ENCODE assay signal across 18 cellular contexts in the genomic region with DNA sequence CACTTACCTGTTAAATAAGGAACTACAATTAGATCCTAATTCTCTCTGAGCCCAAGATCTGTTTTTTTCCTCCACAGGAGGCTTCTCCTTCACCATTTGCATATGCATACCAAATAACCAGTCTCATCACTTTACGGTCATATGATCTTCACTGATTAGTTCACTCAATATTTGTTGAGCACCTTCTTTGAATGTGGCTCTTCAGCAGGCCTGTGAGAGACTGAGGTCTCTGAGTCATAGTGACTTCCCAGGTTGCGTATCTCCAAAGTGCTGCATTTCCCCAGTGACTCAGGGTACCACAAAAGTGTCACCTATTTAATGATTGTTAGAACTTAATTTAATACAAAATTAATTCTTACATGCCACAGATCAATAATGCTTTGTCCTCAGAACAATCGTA.
DNase-seq lines count a peak whose midpoint lies in the region; ATAC-seq, FAIRE-seq and TF ChIP-seq lines count a peak whose summit lies in the region.
"Had no signal": no experiment of that assay in that cellular context is flagged by ENCODE, and none has a peak within 500 bp of the region (broad histone marks: within the 10 kb centered on the region; RNA-seq: fewer than 3 reads in every experiment).

No MANE protein-coding gene starts in this region.

- WGBS in K562 (ENCODE audit: insufficient coverage, low coverage, missing lambda C conversion rate): 79% methylated on average over 3 of the region's 3 CpGs

- H3K4me1 ChIP-seq in K562 (replicated peaks in 1 of 2; ENCODE audit: control insufficient read depth in 2 of 2, insufficient read depth in 2 of 2, low read length in 2 of 2): peaks cover 5 to 17% of the 10 kb centered on the region in 2 experiments; a peak in 4 of 5 replicates

- no peak overlapping the region for H3K9ac ChIP-seq in K562 (ENCODE audit: insufficient read depth in 1 of 2, low read depth in 2 of 2, low read length in 2 of 2)

- no peak overlapping the region for H3K4me3 ChIP-seq in K562
- H3K4me3 ChIP-seq: hepatocyte, transverse colon had no signal

- TF ChIP-seq CTCF in K562 (IDR thresholded peaks at IDR 0.05 in 2 of 3, conservative IDR thresholded peaks at IDR 0.05 in 1 of 3; ENCODE audit: insufficient read depth in 2 of 3, low read depth in 1 of 3, low read length in 3 of 3) (no peak), GM13977 (IDR thresholded peaks at IDR 0.05; ENCODE audit: extremely low read depth, insufficient read depth, missing control alignments) (no peak)

- H3K36me3 Mint-ChIP-seq in activated T-cell treated with anti-CD3 and anti-CD28 coated beads, Interleukin-2, amount 50 U/mL, for 4 hours (ENCODE audit: insufficient read depth): no peaks in the 10 kb centered on the region
- H3K36me3 Mint-ChIP-seq in natural killer cell treated with Interleukin-12 subunit alpha and Interleukin-12 subunit beta and Interleukin-15 and Interleukin-18, amount 100 ng/mL, for 72 hours: no peaks in the 10 kb centered on the region

- H3K9me3 Mint-ChIP-seq in activated T-cell treated with anti-CD3 and anti-CD28 coated beads, Interleukin-2, amount 50 U/mL, for 4 hours: peaks cover 7% of the 10 kb centered on the region
- H3K9me3 Mint-ChIP-seq in natural killer cell treated with Interleukin-12 subunit alpha and Interleukin-12 subunit beta and Interleukin-15 and Interleukin-18, amount 100 ng/mL, for 72 hours: no peaks in the 10 kb centered on the region
- H3K9me3 Mint-ChIP-seq: nephron had no signal

- POLR2A ChIA-PET in K562 (lab: Yijun Ruan, JAX): no interaction called here

- no peak for DNase-seq in activated T-cell treated with anti-CD3 and anti-CD28 coated beads, Interleukin-2, amount 50 U/mL, for 4 hours
- no peak for DNase-seq in activated T-cell treated with anti-CD3 and anti-CD28 coated beads, Interleukin-2, amount 50 U/mL, for 1 hour
- peak; percentile 69 for DNase-seq in HT1080 (ENCODE audit: low read depth)
- no peak for DNase-seq in K562 (ENCODE audit: extremely low read depth in 1 of 4, low spot score in 3 of 4)
- no peak for DNase-seq in natural killer cell treated with Interleukin-12 subunit alpha and Interleukin-12 subunit beta and Interleukin-15 and Interleukin-18, amount 100 ng/mL, for 72 hours (ENCODE audit: low spot score)
- no peak for DNase-seq in NCI-H69 (lab: John Stamatoyannopoulos, UW)
- no peak for DNase-seq in GM13977 (ENCODE audit: low spot score)
- DNase-seq in stimulated activated CD8-positive, alpha-beta memory T cell treated with anti-CD3 and anti-CD28 coated beads, Interleukin-4, amount 100 ng/mL, for 48 hours: no peak
- DNase-seq: activated T-cell treated with anti-CD3 and anti-CD28 coated beads, Interleukin-2, amount 50 U/mL, for 48 hours; effector CD8-positive, alpha-beta T cell; kidney; NCI-H1417; NCI-H82; stimulated activated naive CD4-positive, alpha-beta T cell; transverse colon had no signal

- CTCF ChIA-PET in K562 (lab: Yijun Ruan, JAX; ENCODE audit: low intra/inter-chr PET ratio): no interaction called here

- no peaks in the 10 kb centered on the region for H3K36me3 ChIP-seq in K562 (ENCODE audit: control insufficient read depth, insufficient read depth, low read length)
- H3K36me3 ChIP-seq: transverse colon had no signal

- peaks cover 25% of the 10 kb centered on the region for H3K4me1 Mint-ChIP-seq in activated T-cell treated with anti-CD3 and anti-CD28 coated beads, Interleukin-2, amount 50 U/mL, for 4 hours (ENCODE audit: low read depth)
- peaks cover 6 to 9% of the 10 kb centered on the region in 2 donors for H3K4me1 Mint-ChIP-seq in natural killer cell treated with Interleukin-12 subunit alpha and Interleukin-12 subunit beta and Interleukin-15 and Interleukin-18, amount 100 ng/mL, for 72 hours (ENCODE audit: low read depth in 2 of 2)

- in situ Hi-C loops in K562 (cut with MboI): no loop called here
- in situ Hi-C loops in GM13977 (cut with MboI; ENCODE audit: low pct_unique_long_range_greater_than_20kb, low sequenced_read_pairs, unreplicated experiment): no loop called here

- H3K27me3 ChIP-seq in K562 (ENCODE audit: control insufficient read depth in 2 of 2, insufficient read depth in 2 of 2, low read length in 2 of 2): no peaks in the 10 kb centered on the region
- H3K27me3 ChIP-seq: hepatocyte, transverse colon had no signal

- no peaks in the 10 kb centered on the region for H3K27me3 Mint-ChIP-seq in activated T-cell treated with anti-CD3 and anti-CD28 coated beads, Interleukin-2, amount 50 U/mL, for 4 hours (ENCODE audit: low read depth)
- H3K27me3 Mint-ChIP-seq in natural killer cell treated with Interleukin-12 subunit alpha and Interleukin-12 subunit beta and Interleukin-15 and Interleukin-18, amount 100 ng/mL, for 72 hours: peaks cover 0 to 6% of the 10 kb centered on the region in 2 donors

- no peaks in the 10 kb centered on the region for H4K20me1 ChIP-seq in K562 (replicated peaks; ENCODE audit: control insufficient read depth, insufficient read depth, low read length)

- no peak overlapping the region for H3K4me3 Mint-ChIP-seq in activated T-cell treated with anti-CD3 and anti-CD28 coated beads, Interleukin-2, amount 50 U/mL, for 4 hours
- no peak overlapping the region for H3K4me3 Mint-ChIP-seq in natural killer cell treated with Interleukin-12 subunit alpha and Interleukin-12 subunit beta and Interleukin-15 and Interleukin-18, amount 100 ng/mL, for 72 hours
- H3K4me3 Mint-ChIP-seq: nephron had no signal

- H3K9me3 ChIP-seq in K562 (replicated peaks; ENCODE audit: control insufficient read depth, insufficient read depth, low read depth, low read length): no peaks in the 10 kb centered on the region
- H3K9me3 ChIP-seq: transverse colon had no signal

- no peak for TF ChIP-seq RAD21 in K562 (CRISPR knock-in tag; conservative IDR thresholded peaks at IDR 0.05 in 1 of 2, IDR thresholded peaks at IDR 0.05 in 1 of 2)

- H3K27ac ChIP-seq in K562 (ENCODE audit: extremely low read depth, low read depth, low read length): no peak overlapping the region
- H3K27ac ChIP-seq: hepatocyte, transverse colon had no signal

- peak; percentile 81 to 82 for ATAC-seq in activated T-cell treated with anti-CD3 and anti-CD28 coated beads, Interleukin-2, amount 50 U/mL, for 4 hours
- ATAC-seq in K562: no peak
- ATAC-seq in natural killer cell treated with Interleukin-12 subunit alpha and Interleukin-12 subunit beta and Interleukin-15 and Interleukin-18, amount 100 ng/mL, for 72 hours: peak; percentile 75 to 88
- ATAC-seq: Panc1 had no signal

- no peak overlapping the region for H2AFZ ChIP-seq in K562 (ENCODE audit: low read depth, low read length)
- H2AFZ ChIP-seq: hepatocyte had no signal

- H3K4me2 ChIP-seq in K562 (ENCODE audit: insufficient read depth, low read length): no peak overlapping the region
- H3K4me2 ChIP-seq: hepatocyte had no signal

- intact Hi-C loops in K562 (cut with micrococcal nuclease): loop anchor here (5.0 to 10.0 kb wide), 3 partner anchors 109 to 443 kb away; a partner anchor contains a TSS

- H3K79me2 ChIP-seq in K562 (ENCODE audit: control insufficient read depth, insufficient read depth, low read length): no peaks in the 10 kb centered on the region
- H3K79me2 ChIP-seq: hepatocyte had no signal

- no peak for TF ChIP-seq POLR2A in K562 (conservative IDR thresholded peaks at IDR 0.05)

- TF ChIP-seq EP300 in K562 (IDR thresholded peaks at IDR 0.05; ENCODE audit: low read length): no peak

- FAIRE-seq in K562 (lab: Jason Lieb, UNC): peak; percentile 6
- FAIRE-seq: kidney had no signal

- no peaks in the 10 kb centered on the region for H3K9me1 ChIP-seq in K562 (ENCODE audit: control insufficient read depth, insufficient read depth, low read length)

- no TSS peak for BruUV-seq in K562 (replicated peaks; lab: Mats Ljungman, UMichigan)

- H3K27ac Mint-ChIP-seq in natural killer cell treated with Interleukin-12 subunit alpha and Interleukin-12 subunit beta and Interleukin-15 and Interleukin-18, amount 100 ng/mL, for 72 hours: no peak overlapping the region

TF ChIP-seq in K562, 482 proteins besides CTCF, POLR2A, EP300 and RAD21:
- TF ChIP-seq EZH2 (IDR thresholded peaks at IDR 0.05; ENCODE audit: borderline replicate concordance, low read depth, low read length) (no peak), RNF2 (IDR thresholded peaks at IDR 0.05) (no peak)
- TF ChIP-seq, protein P1, sequence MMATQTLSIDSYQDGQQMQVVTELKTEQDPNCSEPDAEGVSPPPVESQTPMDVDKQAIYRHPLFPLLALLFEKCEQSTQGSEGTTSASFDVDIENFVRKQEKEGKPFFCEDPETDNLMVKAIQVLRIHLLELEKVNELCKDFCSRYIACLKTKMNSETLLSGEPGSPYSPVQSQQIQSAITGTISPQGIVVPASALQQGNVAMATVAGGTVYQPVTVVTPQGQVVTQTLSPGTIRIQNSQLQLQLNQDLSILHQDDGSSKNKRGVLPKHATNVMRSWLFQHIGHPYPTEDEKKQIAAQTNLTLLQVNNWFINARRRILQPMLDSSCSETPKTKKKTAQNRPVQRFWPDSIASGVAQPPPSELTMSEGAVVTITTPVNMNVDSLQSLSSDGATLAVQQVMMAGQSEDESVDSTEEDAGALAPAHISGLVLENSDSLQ (IDR thresholded peaks at IDR 0.05): no peak
- TF ChIP-seq, protein P2, sequence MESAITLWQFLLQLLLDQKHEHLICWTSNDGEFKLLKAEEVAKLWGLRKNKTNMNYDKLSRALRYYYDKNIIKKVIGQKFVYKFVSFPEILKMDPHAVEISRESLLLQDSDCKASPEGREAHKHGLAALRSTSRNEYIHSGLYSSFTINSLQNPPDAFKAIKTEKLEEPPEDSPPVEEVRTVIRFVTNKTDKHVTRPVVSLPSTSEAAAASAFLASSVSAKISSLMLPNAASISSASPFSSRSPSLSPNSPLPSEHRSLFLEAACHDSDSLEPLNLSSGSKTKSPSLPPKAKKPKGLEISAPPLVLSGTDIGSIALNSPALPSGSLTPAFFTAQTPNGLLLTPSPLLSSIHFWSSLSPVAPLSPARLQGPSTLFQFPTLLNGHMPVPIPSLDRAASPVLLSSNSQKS (CRISPR knock-in tag; IDR thresholded peaks at IDR 0.05): no peak
